Comparison of ENCODE assay signal across 9 cellular contexts in the genomic region with DNA sequence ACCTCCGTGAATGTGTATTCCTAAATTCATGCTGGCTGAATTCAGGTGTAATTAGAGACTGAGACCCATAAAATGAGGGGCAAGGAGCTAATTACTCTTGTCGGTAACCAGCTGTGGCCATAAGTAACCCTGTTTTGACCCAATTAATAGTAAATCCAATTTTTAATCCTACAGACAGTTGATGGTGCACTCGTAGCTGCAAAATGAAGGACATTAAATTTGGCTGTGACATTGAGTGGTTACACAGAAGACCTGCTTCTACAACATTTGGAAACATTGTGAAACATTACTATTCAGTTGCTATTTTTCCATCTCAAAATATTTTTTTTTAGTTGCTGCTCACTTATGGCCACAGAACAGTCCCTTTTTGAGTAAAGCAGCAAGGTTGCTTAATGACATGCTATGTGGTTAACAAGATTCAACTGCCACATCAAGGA. TPM values are rescaled to one million over a fixed set of nuclear protein-coding genes. Genes with fewer than 3 reads are reported as not detected.
DNase-seq lines count a peak whose midpoint lies in the region; ATAC-seq and TF ChIP-seq lines count a peak whose summit lies in the region.
"Had no signal": no experiment of that assay in that cellular context is flagged by ENCODE, and none has a peak within 500 bp of the region (broad histone marks: within the 10 kb centered on the region; RNA-seq: fewer than 3 reads in every experiment).

No MANE protein-coding gene starts in this region.

- no peak for TF ChIP-seq CTCF in epithelial cell of proximal tubule (conservative IDR thresholded peaks at IDR 0.05; ENCODE audit: low read depth, low read length)
- no peak for TF ChIP-seq CTCF in spleen (IDR thresholded peaks at IDR 0.05 in 8 of 11, conservative IDR thresholded peaks at IDR 0.05 in 3 of 11)
- no peak for TF ChIP-seq CTCF in type B pancreatic cell (conservative IDR thresholded peaks at IDR 0.05)

- H3K27me3 ChIP-seq in spleen (replicated peaks in 1 of 7), result no peaks in the 10 kb centered on the region
- H3K27me3 ChIP-seq: cardiac muscle cell had no signal

- no peak for TF ChIP-seq POLR2A in spleen (IDR thresholded peaks at IDR 0.05)

- H3K9me3 Mint-ChIP-seq in type B pancreatic cell, result no peaks in the 10 kb centered on the region

- ATAC-seq in GM21360 (IDR thresholded peaks at IDR 0.05; ENCODE audit: unreplicated experiment), result peak; percentile 32

- H3K27me3 Mint-ChIP-seq in type B pancreatic cell, result no peaks in the 10 kb centered on the region

- H3K4me1 ChIP-seq in spleen, result peaks cover 56 to 100% (median 98%) of the 10 kb centered on the region in 6 donors

- H3K36me3 ChIP-seq in spleen, result peaks cover 0 to 25% (median 13%) of the 10 kb centered on the region in 6 donors
- H3K36me3 ChIP-seq: cardiac muscle cell had no signal

- H3K4me3 ChIP-seq in epithelial cell of proximal tubule (ENCODE audit: low read depth, low read length) (peak overlapping the region; percentile 28), spleen (peak overlapping the region in 1 of 8 donors; percentile 17)
- H3K4me3 ChIP-seq: cardiac muscle cell had no signal

- no peak overlapping the region for H3K27ac Mint-ChIP-seq in type B pancreatic cell

- H3K36me3 Mint-ChIP-seq in type B pancreatic cell, result peaks cover 19% of the 10 kb centered on the region

- CTCF ChIA-PET in HEK293T (lab: Yijun Ruan, JAX), result no interaction called here

- WGBS in spleen, 5 donors, result 40 to 70% (median 57%) methylated on average over 3 of the region's 3 CpGs

- H3K27ac ChIP-seq in spleen, result peak overlapping the region in 5 of 8 donors; percentile 27 to 60 (median 58)

- H3K4me1 Mint-ChIP-seq in type B pancreatic cell (ENCODE audit: unreplicated experiment), result peaks cover 42% of the 10 kb centered on the region

- intact Hi-C loops in spleen (cut with DNase I; ENCODE audit: low total_unique reads), result no loop called here

- no peaks in the 10 kb centered on the region for H3K9me3 ChIP-seq in spleen

- POLR2A ChIA-PET in HEK293T (lab: Yijun Ruan, JAX), result no interaction called here

- DNase-seq in NOMO-1 (lab: John Stamatoyannopoulos, UW; ENCODE audit: unreplicated experiment in 2 of 2), result peak; percentile 53 to 92
- no peak for DNase-seq in epithelial cell of proximal tubule (ENCODE audit: low read depth)
- no peak for DNase-seq in spleen
- DNase-seq in RPMI8226, result no peak
- DNase-seq in HEK293T (ENCODE audit: extremely low spot score), result no peak
- no peak for DNase-seq in activated CD4-positive, CD25-positive, alpha-beta regulatory T cell (lab: John Stamatoyannopoulos, UW)
- DNase-seq in type B pancreatic cell (ENCODE audit: extremely low spot score, unreplicated experiment), result no peak

- H3K4me3 Mint-ChIP-seq in type B pancreatic cell, result no peak overlapping the region

TF ChIP-seq in HEK293T, 16 proteins besides CTCF, POLR2A, EP300 and RAD21:
- no peak for TF ChIP-seq FOXA1 (IDR thresholded peaks at IDR 0.05)
- TF ChIP-seq ELF4 (IDR thresholded peaks at IDR 0.05), result no peak
- no peak for TF ChIP-seq CTBP1 (IDR thresholded peaks at IDR 0.05; ENCODE audit: borderline replicate concordance)
- no peak for TF ChIP-seq SUZ12 (IDR thresholded peaks at IDR 0.05)
- TF ChIP-seq L3MBTL2 (conservative IDR thresholded peaks at IDR 0.05), result no peak
- no peak for TF ChIP-seq ARNT (IDR thresholded peaks at IDR 0.05)
- no peak for TF ChIP-seq TARDBP (IDR thresholded peaks at IDR 0.05)
- no peak for TF ChIP-seq ZNF384 (IDR thresholded peaks at IDR 0.05)
- TF ChIP-seq FOXK2 (IDR thresholded peaks at IDR 0.05), result no peak
- no peak for TF ChIP-seq HDGF (IDR thresholded peaks at IDR 0.05; ENCODE audit: borderline replicate concordance)
- no peak for TF ChIP-seq NFRKB (IDR thresholded peaks at IDR 0.05)

RNA-seq across cellular contexts. Expression of gene MBNL1, which starts 33.0 kb away (rescaled TPM):
- 75.3 and 84.5 TPM in 2 replicates for total RNA-seq in epithelial cell of proximal tubule
- 100 to 1,000 TPM; 288 to 491 (median 355) TPM for total RNA-seq in spleen
- polyA plus RNA-seq in spleen, result 10 to 100 TPM; 64.7 to 66.3 (median 64.7) TPM
- total RNA-seq in type B pancreatic cell (ENCODE audit: low replicate concordance), result 61.2 and 69.4 TPM in 2 replicates

Comparison
In these comparisons a context has a peak if more than half of its experiments do, and no peak if none do; other contexts are left out.
1. DNase-seq: peak in NOMO-1 (2 of 2); none in epithelial cell of proximal tubule (single experiment), spleen (single experiment), RPMI8226 (single experiment), HEK293T (single experiment), activated CD4-positive, CD25-positive, alpha-beta regulatory T cell (0 of 4) and type B pancreatic cell (single experiment).